In the genomic region with DNA sequence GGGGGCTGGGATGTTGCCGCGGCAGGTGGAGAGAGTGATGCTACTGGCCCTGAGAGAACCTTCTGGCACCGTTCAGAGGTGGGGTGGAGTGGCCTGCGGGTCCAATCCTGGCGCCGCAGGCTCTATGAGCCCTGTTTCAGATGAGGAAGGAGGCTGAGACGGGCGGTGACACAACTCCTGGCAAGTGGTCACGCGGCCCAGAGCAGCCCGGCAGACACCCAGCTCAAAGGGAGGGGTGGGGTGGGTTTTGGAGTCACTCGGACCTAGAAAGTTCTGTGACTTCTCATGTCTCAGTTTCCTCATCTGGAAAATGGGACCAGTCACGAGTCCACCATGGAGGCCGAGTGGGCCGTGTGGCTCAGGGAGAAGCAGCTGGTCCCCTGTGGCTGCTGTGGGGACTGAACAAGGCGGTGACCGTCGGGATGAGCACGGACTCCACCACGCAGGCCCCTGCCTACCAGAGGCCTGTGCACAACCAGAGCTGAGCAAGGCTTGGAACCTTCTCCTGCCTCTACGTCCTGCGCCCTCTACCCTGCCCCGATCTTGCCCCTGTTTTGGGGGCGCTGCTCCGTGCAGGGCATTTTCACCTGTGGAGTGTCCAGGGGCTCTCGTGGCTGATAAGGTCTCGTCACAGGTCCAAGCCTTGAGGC, we compare ENCODE assay signal across 19 cellular contexts. TPM values are rescaled to one million over a fixed set of nuclear protein-coding genes. Genes with fewer than 3 reads are reported as not detected.
DNase-seq lines count a peak whose midpoint lies in the region; ATAC-seq and TF ChIP-seq lines count a peak whose summit lies in the region.
"Had no signal": no experiment of that assay in that cellular context is flagged by ENCODE, and none has a peak within 500 bp of the region (broad histone marks: within the 10 kb centered on the region; RNA-seq: fewer than 3 reads in every experiment).

No MANE protein-coding gene starts in this region.

- H3K4me1 ChIP-seq in adipocyte (ENCODE audit: control insufficient read depth, insufficient read depth, low read length) (peaks cover 47% of the 10 kb centered on the region), mesenchymal stem cell (ENCODE audit: control insufficient read depth, insufficient read depth, low read depth, low read length) (peaks cover 51% of the 10 kb centered on the region), subcutaneous abdominal adipose tissue (ENCODE audit: control insufficient read depth in 5 of 5, insufficient read depth in 5 of 5, low read length in 5 of 5) (peaks cover 2 to 84% (median 62%) of the 10 kb centered on the region in 5 donors)

- peaks cover 22% of the 10 kb centered on the region for H3K36me3 Mint-ChIP-seq in activated T-cell treated with anti-CD3 and anti-CD28 coated beads, Interleukin-2, amount 50 U/mL, for 24 hours (ENCODE audit: low read depth)
- peaks cover 15% of the 10 kb centered on the region for H3K36me3 Mint-ChIP-seq in effector memory CD8-positive, alpha-beta T cell (ENCODE audit: insufficient read depth)
- H3K36me3 Mint-ChIP-seq: naive B cell had no signal

- ATAC-seq in GM21825 (IDR thresholded peaks at IDR 0.05; ENCODE audit: unreplicated experiment) = no peak
- ATAC-seq in effector memory CD8-positive, alpha-beta T cell (replicated peaks) = no peak

- no peak overlapping the region for H3K23ac ChIP-seq in mesenchymal stem cell (ENCODE audit: low read length in 2 of 2)

- H3K36me3 ChIP-seq in adipocyte (ENCODE audit: control insufficient read depth, insufficient read depth, low read length, severe bottlenecking) = no peaks in the 10 kb centered on the region
- H3K36me3 ChIP-seq in mesenchymal stem cell (ENCODE audit: control insufficient read depth in 1 of 2, insufficient read depth in 2 of 2, low read depth in 1 of 2, low read length in 2 of 2) = peaks cover 17 to 48% of the 10 kb centered on the region in 2 experiments
- peaks cover 0 to 12% (median 0%) of the 10 kb centered on the region in 5 donors for H3K36me3 ChIP-seq in subcutaneous abdominal adipose tissue (ENCODE audit: control insufficient read depth in 5 of 5, insufficient read depth in 5 of 5, low read length in 5 of 5)
- H3K36me3 ChIP-seq: transverse colon had no signal

- H3K4me2 ChIP-seq in mesenchymal stem cell (ENCODE audit: low read length, poor library complexity, severe bottlenecking) = no peak overlapping the region
- H3K4me2 ChIP-seq: KMS-11 had no signal

- POLR2A ChIA-PET in GM10248 (lab: Yijun Ruan, JAX) = no interaction called here

- H3K14ac ChIP-seq in mesenchymal stem cell (ENCODE audit: low read length in 2 of 2) = no peak overlapping the region

- DNase-seq in activated T-cell treated with anti-CD3 and anti-CD28 coated beads, Interleukin-2, amount 50 U/mL, for 24 hours = no peak
- no peak for DNase-seq in activated T-cell treated with anti-CD3 and anti-CD28 coated beads for 4 hours
- no peak for DNase-seq in adipocyte (ENCODE audit: low read depth)
- DNase-seq in mesenchymal stem cell = no peak
- no peak for DNase-seq in GM10248 (ENCODE audit: extremely low spot score)
- DNase-seq in effector memory CD8-positive, alpha-beta T cell = no peak
- DNase-seq: activated CD4-positive, alpha-beta memory T cell treated with anti-CD3 and anti-CD28 coated beads, Interleukin-2, amount 10 ng/mL, durations not matched to agents 7 days and 5 days; effector memory CD4-positive, alpha-beta T cell; hippocampal formation; kidney glomerular epithelial cell; naive B cell; NCI-H1436; NCI-H82; transverse colon had no signal

- H3K27me3 Mint-ChIP-seq in activated T-cell treated with anti-CD3 and anti-CD28 coated beads, Interleukin-2, amount 50 U/mL, for 24 hours = no peaks in the 10 kb centered on the region
- no peaks in the 10 kb centered on the region for H3K27me3 Mint-ChIP-seq in effector memory CD8-positive, alpha-beta T cell
- H3K27me3 Mint-ChIP-seq: activated CD4-positive, alpha-beta memory T cell treated with anti-CD3 and anti-CD28 coated beads, Interleukin-2, amount 10 ng/mL, durations not matched to agents 7 days and 5 days; central memory CD8-positive, alpha-beta T cell; naive B cell had no signal

- H3K18ac ChIP-seq in mesenchymal stem cell (ENCODE audit: low read depth in 1 of 2, low read length in 2 of 2) = no peak overlapping the region

- H3K27me3 ChIP-seq in adipocyte (replicated peaks; ENCODE audit: control insufficient read depth, insufficient read depth, low read length) = no peaks in the 10 kb centered on the region
- H3K27me3 ChIP-seq in mesenchymal stem cell (ENCODE audit: control insufficient read depth in 1 of 2, insufficient read depth in 1 of 2, low read length in 2 of 2) = no peaks in the 10 kb centered on the region
- H3K27me3 ChIP-seq in subcutaneous abdominal adipose tissue (ENCODE audit: control insufficient read depth in 5 of 5, insufficient read depth in 4 of 5, low read length in 5 of 5) = no peaks in the 10 kb centered on the region
- H3K27me3 ChIP-seq: transverse colon had no signal

- no peak overlapping the region for H2BK15ac ChIP-seq in mesenchymal stem cell (ENCODE audit: low read depth, poor library complexity, severe bottlenecking)

- no peak overlapping the region for H4K91ac ChIP-seq in mesenchymal stem cell (ENCODE audit: low read length)

- peaks cover 32% of the 10 kb centered on the region for H3K79me1 ChIP-seq in mesenchymal stem cell (replicated peaks; ENCODE audit: low read length, poor library complexity, severe bottlenecking)

- no peaks in the 10 kb centered on the region for H3K9me3 ChIP-seq in adipocyte (ENCODE audit: control insufficient read depth, low read length)
- no peaks in the 10 kb centered on the region for H3K9me3 ChIP-seq in mesenchymal stem cell (ENCODE audit: control insufficient read depth, low read length)
- H3K9me3 ChIP-seq in subcutaneous abdominal adipose tissue (ENCODE audit: control insufficient read depth in 5 of 5, low read length in 5 of 5) = no peaks in the 10 kb centered on the region
- H3K9me3 ChIP-seq: transverse colon had no signal

- H2BK120ac ChIP-seq in mesenchymal stem cell (ENCODE audit: low read depth, low read length) = no peak overlapping the region

- H3K4ac ChIP-seq in mesenchymal stem cell (ENCODE audit: low read depth in 1 of 2, low read length in 2 of 2) = no peak overlapping the region

- TF ChIP-seq CTCF in GM10248 (IDR thresholded peaks at IDR 0.05; ENCODE audit: control extremely low read depth, extremely low read depth, low read depth, missing control alignments) = no peak

- H3K27ac ChIP-seq in mesenchymal stem cell (ENCODE audit: low read length, poor library complexity, severe bottlenecking) (no peak overlapping the region), subcutaneous abdominal adipose tissue (ENCODE audit: low read depth, low read length) (peak overlapping the region; percentile 84)
- H3K27ac ChIP-seq: C4-2B, KMS-11 had no signal

- H3K4me3 Mint-ChIP-seq in activated T-cell treated with anti-CD3 and anti-CD28 coated beads, Interleukin-2, amount 50 U/mL, for 24 hours = no peak overlapping the region
- H3K4me3 Mint-ChIP-seq in effector memory CD8-positive, alpha-beta T cell = no peak overlapping the region
- H3K4me3 Mint-ChIP-seq: activated CD4-positive, alpha-beta memory T cell treated with anti-CD3 and anti-CD28 coated beads, Interleukin-2, amount 10 ng/mL, durations not matched to agents 7 days and 5 days; central memory CD8-positive, alpha-beta T cell had no signal

- no peak overlapping the region for H2BK5ac ChIP-seq in mesenchymal stem cell (ENCODE audit: low read depth, low read length, poor library complexity, severe bottlenecking)

- WGBS in mesenchymal stem cell = 88% methylated on average over 27 of the region's 27 CpGs

- H3K27ac Mint-ChIP-seq in activated T-cell treated with anti-CD3 and anti-CD28 coated beads, Interleukin-2, amount 50 U/mL, for 24 hours = peak overlapping the region; percentile 29
- H3K27ac Mint-ChIP-seq in effector memory CD8-positive, alpha-beta T cell = peak overlapping the region in 1 of 2 donors; percentile 73
- H3K27ac Mint-ChIP-seq: activated CD4-positive, alpha-beta memory T cell treated with anti-CD3 and anti-CD28 coated beads, Interleukin-2, amount 10 ng/mL, durations not matched to agents 7 days and 5 days; naive B cell had no signal

- peaks cover 28% of the 10 kb centered on the region for H3K4me1 Mint-ChIP-seq in activated T-cell treated with anti-CD3 and anti-CD28 coated beads, Interleukin-2, amount 50 U/mL, for 24 hours (ENCODE audit: low read depth)
- peaks cover 19 to 30% of the 10 kb centered on the region in 2 donors for H3K4me1 Mint-ChIP-seq in effector memory CD8-positive, alpha-beta T cell (ENCODE audit: low read depth in 2 of 2)

- H2AK5ac ChIP-seq in mesenchymal stem cell (ENCODE audit: low read length, severe bottlenecking) = no peak overlapping the region

- CTCF ChIA-PET in GM10248 (lab: Yijun Ruan, JAX) = no interaction called here

- no peak overlapping the region for H3K9ac ChIP-seq in adipocyte (ENCODE audit: low read length)
- H3K9ac ChIP-seq in mesenchymal stem cell (ENCODE audit: low read length) = no peak overlapping the region
- H3K9ac ChIP-seq in subcutaneous abdominal adipose tissue (ENCODE audit: low read length in 5 of 5) = peak overlapping the region in 1 of 5 donors; percentile 36
- H3K9ac ChIP-seq: KMS-11 had no signal

- peak overlapping the region; percentile 57 for H4K8ac ChIP-seq in mesenchymal stem cell (ENCODE audit: low read length)

- H3K4me3 ChIP-seq in adipocyte (ENCODE audit: low read length) (peak overlapping the region; percentile 33), mesenchymal stem cell (ENCODE audit: insufficient read depth in 1 of 2, low read depth in 1 of 2, low read length in 2 of 2) (no peak overlapping the region), subcutaneous abdominal adipose tissue (ENCODE audit: low read depth in 1 of 5, low read length in 5 of 5) (no peak overlapping the region)
- H3K4me3 ChIP-seq: transverse colon had no signal

- H2AFZ ChIP-seq in mesenchymal stem cell (ENCODE audit: low read depth, low read length) = no peak overlapping the region

- no peaks in the 10 kb centered on the region for H3K9me3 Mint-ChIP-seq in activated T-cell treated with anti-CD3 and anti-CD28 coated beads, Interleukin-2, amount 50 U/mL, for 24 hours
- H3K9me3 Mint-ChIP-seq in effector memory CD8-positive, alpha-beta T cell = no peaks in the 10 kb centered on the region
- H3K9me3 Mint-ChIP-seq: activated CD4-positive, alpha-beta memory T cell treated with anti-CD3 and anti-CD28 coated beads, Interleukin-2, amount 10 ng/mL, durations not matched to agents 7 days and 5 days; central memory CD8-positive, alpha-beta T cell; naive B cell had no signal

- no peak overlapping the region for H2BK12ac ChIP-seq in mesenchymal stem cell (ENCODE audit: low read length in 2 of 2)

RNA-seq across cellular contexts. Expression of a gene that starts 3.7 kb away (rescaled TPM):
- polyA plus RNA-seq in mesenchymal stem cell (2013, experiment 1 of 2) = 245 TPM
- polyA plus RNA-seq in mesenchymal stem cell (2013, experiment 2 of 2) = 258 TPM

RNA-seq across cellular contexts. Expression of a gene that starts 11.8 kb away (rescaled TPM):
- polyA plus RNA-seq in mesenchymal stem cell (2013, experiment 1 of 2) = 11.0 TPM
- polyA plus RNA-seq in mesenchymal stem cell (2013, experiment 2 of 2) = 10.6 TPM

RNA-seq across cellular contexts. Expression of a gene that starts 31.9 kb away (rescaled TPM):
- 14.5 TPM for polyA plus RNA-seq in mesenchymal stem cell (2013, experiment 1 of 2)
- polyA plus RNA-seq in mesenchymal stem cell (2013, experiment 2 of 2) = 15.3 TPM

RNA-seq across cellular contexts. Expression of a gene that starts 44.5 kb away (rescaled TPM):
- 0.08 TPM for polyA plus RNA-seq in mesenchymal stem cell (2013, experiment 1 of 2)
- 0.05 TPM for polyA plus RNA-seq in mesenchymal stem cell (2013, experiment 2 of 2)
